Comparison of ENCODE assay signal across 9 cellular contexts in the genomic region with DNA sequence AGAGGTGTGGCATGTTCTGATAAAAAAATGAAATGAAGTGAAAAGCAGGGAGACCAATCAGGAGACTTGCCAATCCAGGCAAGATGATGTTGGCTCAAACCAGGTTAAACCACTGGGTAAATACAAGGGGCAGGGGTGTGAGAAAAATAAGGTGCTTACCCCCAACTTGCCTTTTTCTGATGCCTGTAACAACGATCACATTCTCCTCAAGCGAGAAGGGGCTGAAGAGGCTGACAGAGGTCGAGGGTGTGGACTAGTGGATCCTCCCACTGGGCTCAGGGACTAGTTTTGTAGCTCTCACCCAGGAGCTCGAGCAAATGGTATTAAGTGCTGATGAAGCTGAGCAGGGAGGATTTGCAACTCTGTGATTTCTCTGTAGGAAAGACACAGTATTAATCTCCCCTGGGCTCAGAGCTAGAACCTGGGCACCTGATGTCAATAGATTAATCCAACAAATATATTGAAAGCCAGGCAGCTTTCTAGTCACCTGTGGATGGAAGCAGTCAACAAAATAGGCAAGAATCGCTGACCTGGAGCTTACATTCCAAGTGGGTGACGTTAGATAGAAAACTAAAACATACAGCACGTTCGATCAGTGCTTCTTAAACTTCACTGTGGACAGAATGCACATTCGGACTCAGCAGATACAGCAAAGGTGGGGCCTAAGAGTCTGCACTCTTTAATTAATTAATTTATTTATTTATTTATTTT. TPM values are rescaled to one million over a fixed set of nuclear protein-coding genes. Genes with fewer than 3 reads are reported as not detected.
A peak's percentile ranks its signal among the peaks of the same experiment; 100 is the strongest.
DNase-seq lines count a peak whose midpoint lies in the region; ATAC-seq and TF ChIP-seq lines count a peak whose summit lies in the region.
"Had no signal": no experiment of that assay in that cellular context is flagged by ENCODE, and none has a peak within 500 bp of the region (broad histone marks: within the 10 kb centered on the region; RNA-seq: fewer than 3 reads in every experiment).

No MANE protein-coding gene starts in this region.

- TF ChIP-seq CTCF in liver (IDR thresholded peaks at IDR 0.05; ENCODE audit: low read depth, low read length, missing input control) (no peak), thoracic aorta (IDR thresholded peaks at IDR 0.05) (no peak)

- H3K4me3 ChIP-seq in liver (ENCODE audit: low read depth in 1 of 3, low read length in 3 of 3) (no peak overlapping the region), thoracic aorta (peak overlapping the region; percentile 6)

- H3K36me3 ChIP-seq in liver (ENCODE audit: control insufficient read depth in 4 of 4, insufficient read depth in 3 of 4, low read depth in 1 of 4, low read length in 3 of 4), result no peaks in the 10 kb centered on the region
- H3K36me3 ChIP-seq in thoracic aorta, result no peaks in the 10 kb centered on the region

- H3K27me3 Mint-ChIP-seq in activated CD8-positive, alpha-beta memory T cell treated with anti-CD3 and anti-CD28 coated beads, Interleukin-2, amount 10 ng/mL, durations not matched to agents 7 days and 5 days, result no peaks in the 10 kb centered on the region
- no peaks in the 10 kb centered on the region for H3K27me3 Mint-ChIP-seq in activated T-cell treated with anti-CD3 and anti-CD28 coated beads, Interleukin-2, amount 50 U/mL, for 72 hours (ENCODE audit: low read depth)

- 62% methylated on average over 9 of the region's 9 CpGs for WGBS in liver

- H3K27ac ChIP-seq in liver (ENCODE audit: low read depth in 1 of 2, low read length in 2 of 2) (peak overlapping the region; percentile 51 to 61), thoracic aorta (peak overlapping the region; percentile 53 to 61)

- peak; percentile 33 for DNase-seq in activated CD8-positive, alpha-beta memory T cell treated with anti-CD3 and anti-CD28 coated beads, Interleukin-2, amount 10 ng/mL, durations not matched to agents 7 days and 5 days
- no peak for DNase-seq in activated CD8-positive, alpha-beta memory T cell treated with anti-CD3 and anti-CD28 coated beads for 24 hours
- DNase-seq in activated T-cell treated with anti-CD3 and anti-CD28 coated beads, Interleukin-2, amount 50 U/mL, for 72 hours, result peak; percentile 45 to 68
- DNase-seq in thoracic aorta (ENCODE audit: low spot score), result no peak
- no peak for DNase-seq in DMS153 treated with DMSO at 0.1 percent for 48 hours (lab: John Stamatoyannopoulos, UW; ENCODE audit: unreplicated experiment)
- no peak for DNase-seq in NCI-H526 treated with DMSO at 0.1 percent for 48 hours (lab: John Stamatoyannopoulos, UW)
- DNase-seq: NCI-H446 treated with DMSO at 0.1 percent for 48 hours had no signal

- peaks cover 17% of the 10 kb centered on the region for H3K4me1 Mint-ChIP-seq in activated CD8-positive, alpha-beta memory T cell treated with anti-CD3 and anti-CD28 coated beads, Interleukin-2, amount 10 ng/mL, durations not matched to agents 7 days and 5 days
- H3K4me1 Mint-ChIP-seq in activated T-cell treated with anti-CD3 and anti-CD28 coated beads, Interleukin-2, amount 50 U/mL, for 72 hours (ENCODE audit: low read depth), result peaks cover 23% of the 10 kb centered on the region

- H3K9ac ChIP-seq in liver (ENCODE audit: low read depth in 1 of 2, low read length in 2 of 2), result peak overlapping the region; percentile 28 to 71

- H3K27me3 ChIP-seq in liver (ENCODE audit: control insufficient read depth in 4 of 4, insufficient read depth in 4 of 4, low read length in 3 of 4) (no peaks in the 10 kb centered on the region), thoracic aorta (replicated peaks; ENCODE audit: insufficient read depth) (no peaks in the 10 kb centered on the region)

- peak overlapping the region; percentile 17 for H3K27ac Mint-ChIP-seq in activated CD8-positive, alpha-beta memory T cell treated with anti-CD3 and anti-CD28 coated beads, Interleukin-2, amount 10 ng/mL, durations not matched to agents 7 days and 5 days
- H3K27ac Mint-ChIP-seq in activated T-cell treated with anti-CD3 and anti-CD28 coated beads, Interleukin-2, amount 50 U/mL, for 72 hours, result peak overlapping the region; percentile 96

- H3K9me3 Mint-ChIP-seq in activated CD8-positive, alpha-beta memory T cell treated with anti-CD3 and anti-CD28 coated beads, Interleukin-2, amount 10 ng/mL, durations not matched to agents 7 days and 5 days (ENCODE audit: low read depth), result no peaks in the 10 kb centered on the region
- no peaks in the 10 kb centered on the region for H3K9me3 Mint-ChIP-seq in activated T-cell treated with anti-CD3 and anti-CD28 coated beads, Interleukin-2, amount 50 U/mL, for 72 hours

- no peak for TF ChIP-seq RAD21 in liver (IDR thresholded peaks at IDR 0.05)

- H3K4me1 ChIP-seq in liver (ENCODE audit: control insufficient read depth in 4 of 4, insufficient read depth in 4 of 4, low read length in 3 of 4) (peaks cover 0 to 10% (median 6%) of the 10 kb centered on the region in 4 donors), thoracic aorta (ENCODE audit: control insufficient read depth in 1 of 2, low read depth in 2 of 2) (peaks cover 0 to 5% of the 10 kb centered on the region in 2 donors)

- ATAC-seq in activated CD8-positive, alpha-beta memory T cell treated with anti-CD3 and anti-CD28 coated beads, Interleukin-2, amount 10 ng/mL, durations not matched to agents 7 days and 5 days, result peak; percentile 5
- peak; percentile 30 to 35 for ATAC-seq in activated T-cell treated with anti-CD3 and anti-CD28 coated beads, Interleukin-2, amount 50 U/mL, for 72 hours (replicated peaks in 1 of 2)
- no peak for ATAC-seq in thoracic aorta (ENCODE audit: insufficient number of reproducible peaks, low FRiP score, low read depth)
- ATAC-seq in HG02571 (IDR thresholded peaks at IDR 0.05; ENCODE audit: unreplicated experiment), result no peak

- H3K36me3 Mint-ChIP-seq in activated CD8-positive, alpha-beta memory T cell treated with anti-CD3 and anti-CD28 coated beads, Interleukin-2, amount 10 ng/mL, durations not matched to agents 7 days and 5 days, result no peaks in the 10 kb centered on the region
- H3K36me3 Mint-ChIP-seq in activated T-cell treated with anti-CD3 and anti-CD28 coated beads, Interleukin-2, amount 50 U/mL, for 72 hours (ENCODE audit: insufficient read depth in 2 of 2), result no peaks in the 10 kb centered on the region

- no peaks in the 10 kb centered on the region for H3K9me3 ChIP-seq in liver (ENCODE audit: control insufficient read depth in 4 of 4, low read length in 3 of 4)
- H3K9me3 ChIP-seq in thoracic aorta, result no peaks in the 10 kb centered on the region

- peak overlapping the region; percentile 27 for H3K4me3 Mint-ChIP-seq in activated CD8-positive, alpha-beta memory T cell treated with anti-CD3 and anti-CD28 coated beads, Interleukin-2, amount 10 ng/mL, durations not matched to agents 7 days and 5 days
- H3K4me3 Mint-ChIP-seq in activated T-cell treated with anti-CD3 and anti-CD28 coated beads, Interleukin-2, amount 50 U/mL, for 72 hours, result peak overlapping the region; percentile 57 to 60

- CTCF ChIA-PET in activated CD8-positive, alpha-beta memory T cell treated with anti-CD3 and anti-CD28 coated beads, Interleukin-2, amount 10 ng/mL, durations not matched to agents 7 days and 5 days (lab: Charles Lee), result interaction anchor here (1.2 kb wide), 1 partner anchor 168 kb away, joined by 3 read pairs; no protein-coding TSS in a partner anchor

TF ChIP-seq in liver, 16 proteins besides CTCF, POLR2A, EP300 and RAD21 (continues in another document):
- TF ChIP-seq HNF4G (IDR thresholded peaks at IDR 0.05) (no peak), YY1 (IDR thresholded peaks at IDR 0.05) (no peak), FOXA1 (IDR thresholded peaks at IDR 0.05) (no peak), RXRA (IDR thresholded peaks at IDR 0.05) (no peak), TAF1 (conservative IDR thresholded peaks at IDR 0.05) (no peak), FOXA2 (IDR thresholded peaks at IDR 0.05) (no peak), EGR1 (IDR thresholded peaks at IDR 0.05; ENCODE audit: low read depth in 2 of 2) (no peak), GABPA (IDR thresholded peaks at IDR 0.05 in 1 of 2, conservative IDR thresholded peaks at IDR 0.05 in 1 of 2) (no peak)
- TF ChIP-seq, protein P1, sequence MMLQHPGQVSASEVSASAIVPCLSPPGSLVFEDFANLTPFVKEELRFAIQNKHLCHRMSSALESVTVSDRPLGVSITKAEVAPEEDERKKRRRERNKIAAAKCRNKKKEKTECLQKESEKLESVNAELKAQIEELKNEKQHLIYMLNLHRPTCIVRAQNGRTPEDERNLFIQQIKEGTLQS (IDR thresholded peaks at IDR 0.05), result no peak
- TF ChIP-seq, protein P2, sequence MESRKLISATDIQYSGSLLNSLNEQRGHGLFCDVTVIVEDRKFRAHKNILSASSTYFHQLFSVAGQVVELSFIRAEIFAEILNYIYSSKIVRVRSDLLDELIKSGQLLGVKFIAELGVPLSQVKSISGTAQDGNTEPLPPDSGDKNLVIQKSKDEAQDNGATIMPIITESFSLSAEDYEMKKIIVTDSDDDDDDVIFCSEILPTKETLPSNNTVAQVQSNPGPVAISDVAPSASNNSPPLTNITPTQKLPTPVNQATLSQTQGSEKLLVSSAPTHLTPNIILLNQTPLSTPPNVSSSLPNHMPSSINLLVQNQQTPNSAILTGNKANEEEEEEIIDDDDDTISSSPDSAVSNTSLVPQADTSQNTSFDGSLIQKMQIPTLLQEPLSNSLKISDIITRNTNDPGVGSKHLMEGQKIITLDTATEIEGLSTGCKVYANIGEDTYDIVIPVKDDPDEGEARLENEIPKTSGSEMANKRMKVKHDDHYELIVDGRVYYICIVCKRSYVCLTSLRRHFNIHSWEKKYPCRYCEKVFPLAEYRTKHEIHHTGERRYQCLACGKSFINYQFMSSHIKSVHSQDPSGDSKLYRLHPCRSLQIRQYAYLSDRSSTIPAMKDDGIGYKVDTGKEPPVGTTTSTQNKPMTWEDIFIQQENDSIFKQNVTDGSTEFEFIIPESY (IDR thresholded peaks at IDR 0.05), result no peak
- TF ChIP-seq, protein P3, sequence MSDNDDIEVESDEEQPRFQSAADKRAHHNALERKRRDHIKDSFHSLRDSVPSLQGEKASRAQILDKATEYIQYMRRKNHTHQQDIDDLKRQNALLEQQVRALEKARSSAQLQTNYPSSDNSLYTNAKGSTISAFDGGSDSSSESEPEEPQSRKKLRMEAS (IDR thresholded peaks at IDR 0.05), result no peak

RNA-seq across cellular contexts. Expression of a gene that starts 15.2 kb away (rescaled TPM):
- 10 to 100 TPM; 25.2 to 29.8 TPM for total RNA-seq in activated CD8-positive, alpha-beta memory T cell treated with anti-CD3 and anti-CD28 coated beads, Interleukin-2, amount 10 ng/mL, durations not matched to agents 7 days and 5 days
- total RNA-seq in activated T-cell treated with anti-CD3 and anti-CD28 coated beads, Interleukin-2, amount 50 U/mL, for 72 hours, result 10 to 100 TPM; 53.4 to 54.8 TPM
- total RNA-seq in liver (10 to 100 TPM; 22.3 to 29.0 TPM), thoracic aorta (10 to 100 TPM; 24.9 to 32.8 TPM)
- 10 to 100 TPM; 18.5 to 33.4 TPM for polyA plus RNA-seq in liver

Comparison
In these comparisons a context has a peak if more than half of its experiments do, and no peak if none do; other contexts are left out.
1. DNase-seq: peak in activated CD8-positive, alpha-beta memory T cell treated with anti-CD3 and anti-CD28 coated beads, Interleukin-2, amount 10 ng/mL, durations not matched to agents 7 days and 5 days (single experiment) and activated T-cell treated with anti-CD3 and anti-CD28 coated beads, Interleukin-2, amount 50 U/mL, for 72 hours (2 of 2); none in activated CD8-positive, alpha-beta memory T cell treated with anti-CD3 and anti-CD28 coated beads for 24 hours (single experiment), thoracic aorta (single experiment), DMS153 treated with DMSO at 0.1 percent for 48 hours (single experiment) and NCI-H526 treated with DMSO at 0.1 percent for 48 hours (single experiment).
2. ATAC-seq: peak in activated CD8-positive, alpha-beta memory T cell treated with anti-CD3 and anti-CD28 coated beads, Interleukin-2, amount 10 ng/mL, durations not matched to agents 7 days and 5 days (single experiment) and activated T-cell treated with anti-CD3 and anti-CD28 coated beads, Interleukin-2, amount 50 U/mL, for 72 hours (2 of 2); none in thoracic aorta (single experiment) and HG02571 (single experiment).